Comparison of ENCODE assay signal across 8 cellular contexts in the genomic region with DNA sequence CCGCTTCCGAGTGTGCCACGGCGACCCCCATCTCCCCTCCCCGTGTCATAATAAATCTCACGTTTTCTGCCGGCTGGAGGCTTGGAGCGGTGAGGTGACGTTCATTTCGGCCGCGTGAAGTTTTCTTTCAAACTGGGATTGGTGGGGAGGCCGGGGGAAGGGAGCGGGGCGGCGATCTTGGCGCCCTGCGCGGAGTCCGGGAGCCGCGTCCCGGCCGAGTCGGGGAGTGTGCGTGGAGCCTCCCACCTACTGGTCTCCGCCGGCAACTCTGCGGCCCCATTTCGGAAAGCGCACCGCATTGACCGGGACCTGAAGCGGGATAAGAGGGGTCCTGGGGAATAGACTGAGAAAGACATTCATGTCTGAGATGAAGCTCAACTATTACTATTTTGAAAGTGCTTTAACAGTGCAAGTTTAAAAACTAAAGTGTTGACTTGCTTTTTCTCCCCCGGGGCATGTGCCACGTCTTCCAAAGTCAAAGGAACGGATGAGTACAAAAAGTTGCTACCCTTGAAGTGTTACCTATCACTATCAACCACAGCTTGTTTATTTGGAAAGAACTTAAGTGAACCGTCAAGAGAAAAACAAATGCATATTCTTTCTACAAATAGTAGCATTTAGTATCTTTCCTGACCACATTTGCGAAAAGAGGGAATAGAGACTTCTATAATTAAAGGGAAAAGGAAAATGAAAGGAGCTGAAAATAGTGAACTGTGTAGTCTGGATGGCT. TPM values are rescaled to one million over a fixed set of nuclear protein-coding genes. Genes with fewer than 3 reads are reported as not detected.
DNase-seq lines count a peak whose midpoint lies in the region; ATAC-seq and TF ChIP-seq lines count a peak whose summit lies in the region.

No MANE protein-coding gene starts in this region.

- peaks cover 31% of the 10 kb centered on the region for H3K4me1 Mint-ChIP-seq in activated T-helper 1 cell treated with anti-CD3 and anti-CD28 coated beads, Interleukin-12 subunit alpha, Interleukin-12 subunit beta, Interleukin-2, Interleukin-4 antibody, amounts not matched to agents 30 ng/mL and 10 ng/mL and 1 ng/mL, durations not matched to agents 14 hours and 24 hours and 36 hours (ENCODE audit: low read depth)
- H3K4me1 Mint-ChIP-seq in nephron progenitor cell: peaks cover 45% of the 10 kb centered on the region

- H3K27me3 Mint-ChIP-seq in activated T-helper 1 cell treated with anti-CD3 and anti-CD28 coated beads, Interleukin-12 subunit alpha, Interleukin-12 subunit beta, Interleukin-2, Interleukin-4 antibody, amounts not matched to agents 30 ng/mL and 10 ng/mL and 1 ng/mL, durations not matched to agents 14 hours and 24 hours and 36 hours (ENCODE audit: insufficient read depth): peaks cover 43% of the 10 kb centered on the region
- H3K27me3 Mint-ChIP-seq in nephron progenitor cell (ENCODE audit: low read depth, poor library complexity): peaks cover 11% of the 10 kb centered on the region

- H3K4me3 Mint-ChIP-seq in activated T-helper 1 cell treated with anti-CD3 and anti-CD28 coated beads, Interleukin-12 subunit alpha, Interleukin-12 subunit beta, Interleukin-2, Interleukin-4 antibody, amounts not matched to agents 30 ng/mL and 10 ng/mL and 1 ng/mL, durations not matched to agents 14 hours and 24 hours and 36 hours: peak overlapping the region; percentile 85
- H3K4me3 Mint-ChIP-seq in nephron progenitor cell: peak overlapping the region; percentile 84

- CTCF ChIA-PET in AG04449 (lab: Yijun Ruan, JAX): interaction anchor here (0.7 to 17.6 kb wide), 24 partner anchors 10 to 468 kb away, joined by 3 to 229 read pairs (median 4); no protein-coding TSS in a partner anchor

- POLR2A ChIA-PET in AG04449 (lab: Yijun Ruan, JAX): no interaction called here

- DNase-seq in AG04449 (ENCODE audit: low read depth, low spot score) (no peak), NCI-H2171 (lab: John Stamatoyannopoulos, UW) (peak; percentile 44), foreskin fibroblast (peak; percentile 65 to 85), nephron progenitor cell (peak; percentile 74), ureter (ENCODE audit: low spot score) (peak; percentile 67)
- peak; percentile 4 for DNase-seq in activated T-helper 1 cell treated with anti-CD3 and anti-CD28 coated beads, Interleukin-12 subunit alpha, Interleukin-12 subunit beta, Interleukin-2, Interleukin-4 antibody, amounts not matched to agents 30 ng/mL and 10 ng/mL and 1 ng/mL, durations not matched to agents 14 hours and 24 hours and 36 hours (ENCODE audit: low spot score)

- peak overlapping the region; percentile 65 for H3K27ac Mint-ChIP-seq in activated T-helper 1 cell treated with anti-CD3 and anti-CD28 coated beads, Interleukin-12 subunit alpha, Interleukin-12 subunit beta, Interleukin-2, Interleukin-4 antibody, amounts not matched to agents 30 ng/mL and 10 ng/mL and 1 ng/mL, durations not matched to agents 14 hours and 24 hours and 36 hours
- H3K27ac Mint-ChIP-seq in nephron progenitor cell: peak overlapping the region; percentile 88

- TF ChIP-seq CTCF in AG04449 (IDR thresholded peaks at IDR 0.05; ENCODE audit: insufficient read depth, low read length, missing control alignments) (peak; percentile 56), GM12874 (IDR thresholded peaks at IDR 0.05; ENCODE audit: insufficient read depth, low read depth, low read length) (0 out of 2 replicates have a peak, but pooled peaks have one; percentile 22), foreskin fibroblast (IDR thresholded peaks at IDR 0.05; ENCODE audit: low read depth, low read length) (peak; percentile 46), nephron progenitor cell (IDR thresholded peaks at IDR 0.05) (no peak)

- H3K9me3 Mint-ChIP-seq in activated T-helper 1 cell treated with anti-CD3 and anti-CD28 coated beads, Interleukin-12 subunit alpha, Interleukin-12 subunit beta, Interleukin-2, Interleukin-4 antibody, amounts not matched to agents 30 ng/mL and 10 ng/mL and 1 ng/mL, durations not matched to agents 14 hours and 24 hours and 36 hours: no peaks in the 10 kb centered on the region
- H3K9me3 Mint-ChIP-seq in nephron progenitor cell: no peaks in the 10 kb centered on the region

- H3K4me3 ChIP-seq in AG04449 (ENCODE audit: low read depth, low read length) (peak overlapping the region; percentile 79), foreskin fibroblast (ENCODE audit: low read depth in 1 of 2, low read length in 2 of 2) (peak overlapping the region; percentile 57 to 63)

- H3K36me3 Mint-ChIP-seq in activated T-helper 1 cell treated with anti-CD3 and anti-CD28 coated beads, Interleukin-12 subunit alpha, Interleukin-12 subunit beta, Interleukin-2, Interleukin-4 antibody, amounts not matched to agents 30 ng/mL and 10 ng/mL and 1 ng/mL, durations not matched to agents 14 hours and 24 hours and 36 hours (ENCODE audit: low read depth): no peaks in the 10 kb centered on the region
- H3K36me3 Mint-ChIP-seq in nephron progenitor cell (ENCODE audit: low read depth): no peaks in the 10 kb centered on the region

- ATAC-seq in HG02759 (IDR thresholded peaks at IDR 0.05; ENCODE audit: unreplicated experiment): peak; percentile 35

- intact Hi-C loops in activated T-helper 1 cell treated with anti-CD3 and anti-CD28 coated beads, Interleukin-12 subunit alpha, Interleukin-12 subunit beta, Interleukin-2, Interleukin-4 antibody, amounts not matched to agents 30 ng/mL and 10 ng/mL and 1 ng/mL, durations not matched to agents 14 hours and 24 hours and 36 hours (cut with micrococcal nuclease): loop anchor here (2.0 kb wide), 1 partner anchor 133 kb away; a partner anchor contains a TSS

RNA-seq across cellular contexts. Expression of a gene that starts 0.8 kb away (rescaled TPM):
- 2.8 and 3.2 TPM in 2 replicates for total RNA-seq in activated T-helper 1 cell treated with anti-CD3 and anti-CD28 coated beads, Interleukin-12 subunit alpha, Interleukin-12 subunit beta, Interleukin-2, Interleukin-4 antibody, amounts not matched to agents 30 ng/mL and 10 ng/mL and 1 ng/mL, durations not matched to agents 14 hours and 24 hours and 36 hours
- 118 TPM for total RNA-seq in ureter

Comparison
In these comparisons a context has a peak if more than half of its experiments do, and no peak if none do; other contexts are left out.
1. RNA of a gene that starts 0.8 kb away (total RNA-seq): 118 TPM in ureter (single experiment); 2.8 to 3.2 TPM in activated T-helper 1 cell treated with anti-CD3 and anti-CD28 coated beads, Interleukin-12 subunit alpha, Interleukin-12 subunit beta, Interleukin-2, Interleukin-4 antibody, amounts not matched to agents 30 ng/mL and 10 ng/mL and 1 ng/mL, durations not matched to agents 14 hours and 24 hours and 36 hours; every median in the first group is over 10 times any median in the second.